Comparison of ENCODE assay signal across 1 cellular context in the genomic region with DNA sequence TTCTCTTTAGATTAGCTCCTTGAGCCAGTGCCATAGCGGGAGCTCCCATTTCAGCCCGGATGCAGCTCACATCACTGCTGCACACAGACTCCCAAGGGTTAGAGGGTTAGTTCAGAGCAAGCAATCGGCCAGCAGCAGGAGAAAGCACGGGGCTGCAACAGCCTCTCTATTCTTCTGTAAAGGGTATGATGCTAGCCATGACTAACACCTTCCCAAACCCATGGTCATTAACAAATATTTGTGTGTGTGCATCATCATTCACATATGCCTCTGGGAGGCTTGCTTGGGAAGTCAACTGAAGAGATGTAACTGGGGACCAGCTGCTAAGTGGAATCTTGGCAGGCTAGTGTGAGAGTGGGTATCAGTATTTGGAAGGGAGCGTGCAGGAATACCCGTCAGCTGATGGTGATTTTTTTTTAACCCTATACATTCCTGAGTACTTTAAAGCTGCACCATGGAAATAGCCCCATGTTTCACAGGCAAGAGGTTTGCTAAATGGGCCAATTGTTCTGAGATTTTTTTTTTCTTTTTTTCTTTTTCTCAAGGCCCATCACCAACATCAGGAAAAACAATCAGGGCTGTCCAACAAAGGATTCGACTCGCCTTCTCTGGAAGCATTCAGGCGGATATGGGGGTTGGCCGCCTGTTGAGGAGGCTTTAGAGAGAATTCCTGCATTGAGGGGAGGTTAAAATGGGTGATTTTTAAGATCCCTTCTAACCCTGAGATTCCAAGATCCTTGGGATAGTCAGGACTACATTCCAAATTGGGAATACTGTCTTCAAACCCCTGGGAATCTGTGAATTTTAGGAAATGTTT.
TF ChIP-seq lines count a peak whose summit lies in the region.

No MANE protein-coding gene starts in this region.

TF ChIP-seq in HEK293, 187 proteins besides CTCF, POLR2A, EP300 and RAD21 (continued from another document):
- TF ChIP-seq, protein P1, sequence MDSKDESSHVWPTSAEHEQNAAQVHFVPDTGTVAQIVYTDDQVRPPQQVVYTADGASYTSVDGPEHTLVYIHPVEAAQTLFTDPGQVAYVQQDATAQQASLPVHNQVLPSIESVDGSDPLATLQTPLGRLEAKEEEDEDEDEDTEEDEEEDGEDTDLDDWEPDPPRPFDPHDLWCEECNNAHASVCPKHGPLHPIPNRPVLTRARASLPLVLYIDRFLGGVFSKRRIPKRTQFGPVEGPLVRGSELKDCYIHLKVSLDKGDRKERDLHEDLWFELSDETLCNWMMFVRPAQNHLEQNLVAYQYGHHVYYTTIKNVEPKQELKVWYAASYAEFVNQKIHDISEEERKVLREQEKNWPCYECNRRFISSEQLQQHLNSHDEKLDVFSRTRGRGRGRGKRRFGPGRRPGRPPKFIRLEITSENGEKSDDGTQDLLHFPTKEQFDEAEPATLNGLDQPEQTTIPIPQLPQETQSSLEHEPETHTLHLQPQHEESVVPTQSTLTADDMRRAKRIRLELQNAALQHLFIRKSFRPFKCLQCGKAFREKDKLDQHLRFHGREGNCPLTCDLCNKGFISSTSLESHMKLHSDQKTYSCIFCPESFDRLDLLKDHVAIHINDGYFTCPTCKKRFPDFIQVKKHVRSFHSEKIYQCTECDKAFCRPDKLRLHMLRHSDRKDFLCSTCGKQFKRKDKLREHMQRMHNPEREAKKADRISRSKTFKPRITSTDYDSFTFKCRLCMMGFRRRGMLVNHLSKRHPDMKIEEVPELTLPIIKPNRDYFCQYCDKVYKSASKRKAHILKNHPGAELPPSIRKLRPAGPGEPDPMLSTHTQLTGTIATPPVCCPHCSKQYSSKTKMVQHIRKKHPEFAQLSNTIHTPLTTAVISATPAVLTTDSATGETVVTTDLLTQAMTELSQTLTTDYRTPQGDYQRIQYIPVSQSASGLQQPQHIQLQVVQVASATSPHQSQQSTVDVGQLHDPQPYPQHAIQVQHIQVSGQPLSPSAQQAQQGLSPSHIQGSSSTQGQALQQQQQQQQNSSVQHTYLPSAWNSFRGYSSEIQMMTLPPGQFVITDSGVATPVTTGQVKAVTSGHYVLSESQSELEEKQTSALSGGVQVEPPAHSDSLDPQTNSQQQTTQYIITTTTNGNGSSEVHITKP (tag by site-specific recombination; IDR thresholded peaks at IDR 0.05): peak; percentile 49
- TF ChIP-seq ZNF561 (tag by site-specific recombination; IDR thresholded peaks at IDR 0.05; ENCODE audit: borderline replicate concordance) (no peak), ZNF660 (tag by site-specific recombination; IDR thresholded peaks at IDR 0.05) (peak; percentile 96), ZNF473 (tag by site-specific recombination; IDR thresholded peaks at IDR 0.05) (no peak), ZNF433 (tag by site-specific recombination; IDR thresholded peaks at IDR 0.05; ENCODE audit: low read depth) (no peak), ZBTB48 (tag by site-specific recombination; IDR thresholded peaks at IDR 0.05) (peak; percentile 40; the same call in 1 of the 2 replicates), ZNF629 (tag by site-specific recombination; IDR thresholded peaks at IDR 0.05) (peak; percentile 91), ZNF843 (tag by site-specific recombination; IDR thresholded peaks at IDR 0.05) (no peak), ZBTB17 (tag by site-specific recombination; IDR thresholded peaks at IDR 0.05) (peak; percentile 91), ZNF549 (tag by site-specific recombination; IDR thresholded peaks at IDR 0.05) (peak; percentile 84), ZNF404 (tag by site-specific recombination; IDR thresholded peaks at IDR 0.05) (no peak), ZNF266 (tag by site-specific recombination; IDR thresholded peaks at IDR 0.05; ENCODE audit: low read depth) (no peak), ZNF514 (tag by site-specific recombination; IDR thresholded peaks at IDR 0.05) (no peak), SCRT2 (tag by site-specific recombination; IDR thresholded peaks at IDR 0.05) (peak; percentile 51; the same call in 1 of the 2 replicates), ZNF423 (tag by site-specific recombination; IDR thresholded peaks at IDR 0.05) (no peak), KLF10 (tag by site-specific recombination; IDR thresholded peaks at IDR 0.05) (peak; percentile 43; the same call in 1 of the 2 replicates), ZNF621 (tag by site-specific recombination; IDR thresholded peaks at IDR 0.05) (no peak), ZSCAN23 (tag by site-specific recombination; IDR thresholded peaks at IDR 0.05) (no peak), ZNF558 (tag by site-specific recombination; IDR thresholded peaks at IDR 0.05) (0 out of 2 replicates have a peak, but pooled peaks have one; percentile 48), ZNF10 (tag by site-specific recombination; IDR thresholded peaks at IDR 0.05) (no peak), ZNF146 (tag by site-specific recombination; IDR thresholded peaks at IDR 0.05) (no peak), ZNF600 (tag by site-specific recombination; IDR thresholded peaks at IDR 0.05) (peak; percentile 62), ZNF501 (tag by site-specific recombination; IDR thresholded peaks at IDR 0.05) (0 out of 2 replicates have a peak, but pooled peaks have one; percentile 41), KLF8 (tag by site-specific recombination; IDR thresholded peaks at IDR 0.05) (peak; percentile 53), ZBTB20 (tag by site-specific recombination; IDR thresholded peaks at IDR 0.05) (peak; percentile 34; the same call in 1 of the 2 replicates), ZNF324 (tag by site-specific recombination; IDR thresholded peaks at IDR 0.05) (peak; percentile 69; the same call in 1 of the 2 replicates), GLIS1 (tag by site-specific recombination; IDR thresholded peaks at IDR 0.05) (peak; percentile 50; the same call in 1 of the 2 replicates)
- TF ChIP-seq, protein P2, sequence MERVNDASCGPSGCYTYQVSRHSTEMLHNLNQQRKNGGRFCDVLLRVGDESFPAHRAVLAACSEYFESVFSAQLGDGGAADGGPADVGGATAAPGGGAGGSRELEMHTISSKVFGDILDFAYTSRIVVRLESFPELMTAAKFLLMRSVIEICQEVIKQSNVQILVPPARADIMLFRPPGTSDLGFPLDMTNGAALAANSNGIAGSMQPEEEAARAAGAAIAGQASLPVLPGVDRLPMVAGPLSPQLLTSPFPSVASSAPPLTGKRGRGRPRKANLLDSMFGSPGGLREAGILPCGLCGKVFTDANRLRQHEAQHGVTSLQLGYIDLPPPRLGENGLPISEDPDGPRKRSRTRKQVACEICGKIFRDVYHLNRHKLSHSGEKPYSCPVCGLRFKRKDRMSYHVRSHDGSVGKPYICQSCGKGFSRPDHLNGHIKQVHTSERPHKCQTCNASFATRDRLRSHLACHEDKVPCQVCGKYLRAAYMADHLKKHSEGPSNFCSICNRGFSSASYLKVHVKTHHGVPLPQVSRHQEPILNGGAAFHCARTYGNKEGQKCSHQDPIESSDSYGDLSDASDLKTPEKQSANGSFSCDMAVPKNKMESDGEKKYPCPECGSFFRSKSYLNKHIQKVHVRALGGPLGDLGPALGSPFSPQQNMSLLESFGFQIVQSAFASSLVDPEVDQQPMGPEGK (tag by site-specific recombination; IDR thresholded peaks at IDR 0.05): peak; percentile 23; the same call in 1 of the 2 replicates
- TF ChIP-seq, protein P3, sequence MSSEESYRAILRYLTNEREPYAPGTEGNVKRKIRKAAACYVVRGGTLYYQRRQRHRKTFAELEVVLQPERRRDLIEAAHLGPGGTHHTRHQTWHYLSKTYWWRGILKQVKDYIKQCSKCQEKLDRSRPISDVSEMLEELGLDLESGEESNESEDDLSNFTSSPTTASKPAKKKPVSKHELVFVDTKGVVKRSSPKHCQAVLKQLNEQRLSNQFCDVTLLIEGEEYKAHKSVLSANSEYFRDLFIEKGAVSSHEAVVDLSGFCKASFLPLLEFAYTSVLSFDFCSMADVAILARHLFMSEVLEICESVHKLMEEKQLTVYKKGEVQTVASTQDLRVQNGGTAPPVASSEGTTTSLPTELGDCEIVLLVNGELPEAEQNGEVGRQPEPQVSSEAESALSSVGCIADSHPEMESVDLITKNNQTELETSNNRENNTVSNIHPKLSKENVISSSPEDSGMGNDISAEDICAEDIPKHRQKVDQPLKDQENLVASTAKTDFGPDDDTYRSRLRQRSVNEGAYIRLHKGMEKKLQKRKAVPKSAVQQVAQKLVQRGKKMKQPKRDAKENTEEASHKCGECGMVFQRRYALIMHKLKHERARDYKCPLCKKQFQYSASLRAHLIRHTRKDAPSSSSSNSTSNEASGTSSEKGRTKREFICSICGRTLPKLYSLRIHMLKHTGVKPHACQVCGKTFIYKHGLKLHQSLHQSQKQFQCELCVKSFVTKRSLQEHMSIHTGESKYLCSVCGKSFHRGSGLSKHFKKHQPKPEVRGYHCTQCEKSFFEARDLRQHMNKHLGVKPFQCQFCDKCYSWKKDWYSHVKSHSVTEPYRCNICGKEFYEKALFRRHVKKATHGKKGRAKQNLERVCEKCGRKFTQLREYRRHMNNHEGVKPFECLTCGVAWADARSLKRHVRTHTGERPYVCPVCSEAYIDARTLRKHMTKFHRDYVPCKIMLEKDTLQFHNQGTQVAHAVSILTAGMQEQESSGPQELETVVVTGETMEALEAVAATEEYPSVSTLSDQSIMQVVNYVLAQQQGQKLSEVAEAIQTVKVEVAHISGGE (tag by site-specific recombination; conservative IDR thresholded peaks at IDR 0.05; ENCODE audit: low read depth): peak; percentile 57; the same call in 1 of the 2 replicates
- TF ChIP-seq, protein P4, sequence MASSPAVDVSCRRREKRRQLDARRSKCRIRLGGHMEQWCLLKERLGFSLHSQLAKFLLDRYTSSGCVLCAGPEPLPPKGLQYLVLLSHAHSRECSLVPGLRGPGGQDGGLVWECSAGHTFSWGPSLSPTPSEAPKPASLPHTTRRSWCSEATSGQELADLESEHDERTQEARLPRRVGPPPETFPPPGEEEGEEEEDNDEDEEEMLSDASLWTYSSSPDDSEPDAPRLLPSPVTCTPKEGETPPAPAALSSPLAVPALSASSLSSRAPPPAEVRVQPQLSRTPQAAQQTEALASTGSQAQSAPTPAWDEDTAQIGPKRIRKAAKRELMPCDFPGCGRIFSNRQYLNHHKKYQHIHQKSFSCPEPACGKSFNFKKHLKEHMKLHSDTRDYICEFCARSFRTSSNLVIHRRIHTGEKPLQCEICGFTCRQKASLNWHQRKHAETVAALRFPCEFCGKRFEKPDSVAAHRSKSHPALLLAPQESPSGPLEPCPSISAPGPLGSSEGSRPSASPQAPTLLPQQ (tag by site-specific recombination; IDR thresholded peaks at IDR 0.05): peak; percentile 70; the same call in 1 of the 2 replicates
- TF ChIP-seq, protein P5, sequence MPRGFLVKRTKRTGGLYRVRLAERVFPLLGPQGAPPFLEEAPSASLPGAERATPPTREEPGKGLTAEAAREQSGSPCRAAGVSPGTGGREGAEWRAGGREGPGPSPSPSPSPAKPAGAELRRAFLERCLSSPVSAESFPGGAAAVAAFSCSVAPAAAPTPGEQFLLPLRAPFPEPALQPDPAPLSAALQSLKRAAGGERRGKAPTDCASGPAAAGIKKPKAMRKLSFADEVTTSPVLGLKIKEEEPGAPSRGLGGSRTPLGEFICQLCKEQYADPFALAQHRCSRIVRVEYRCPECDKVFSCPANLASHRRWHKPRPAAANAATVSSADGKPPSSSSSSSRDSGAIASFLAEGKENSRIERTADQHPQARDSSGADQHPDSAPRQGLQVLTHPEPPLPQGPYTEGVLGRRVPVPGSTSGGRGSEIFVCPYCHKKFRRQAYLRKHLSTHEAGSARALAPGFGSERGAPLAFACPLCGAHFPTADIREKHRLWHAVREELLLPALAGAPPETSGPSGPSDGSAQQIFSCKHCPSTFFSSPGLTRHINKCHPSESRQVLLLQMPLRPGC (tag by site-specific recombination; IDR thresholded peaks at IDR 0.05): peak; percentile 88
- TF ChIP-seq, protein P6, sequence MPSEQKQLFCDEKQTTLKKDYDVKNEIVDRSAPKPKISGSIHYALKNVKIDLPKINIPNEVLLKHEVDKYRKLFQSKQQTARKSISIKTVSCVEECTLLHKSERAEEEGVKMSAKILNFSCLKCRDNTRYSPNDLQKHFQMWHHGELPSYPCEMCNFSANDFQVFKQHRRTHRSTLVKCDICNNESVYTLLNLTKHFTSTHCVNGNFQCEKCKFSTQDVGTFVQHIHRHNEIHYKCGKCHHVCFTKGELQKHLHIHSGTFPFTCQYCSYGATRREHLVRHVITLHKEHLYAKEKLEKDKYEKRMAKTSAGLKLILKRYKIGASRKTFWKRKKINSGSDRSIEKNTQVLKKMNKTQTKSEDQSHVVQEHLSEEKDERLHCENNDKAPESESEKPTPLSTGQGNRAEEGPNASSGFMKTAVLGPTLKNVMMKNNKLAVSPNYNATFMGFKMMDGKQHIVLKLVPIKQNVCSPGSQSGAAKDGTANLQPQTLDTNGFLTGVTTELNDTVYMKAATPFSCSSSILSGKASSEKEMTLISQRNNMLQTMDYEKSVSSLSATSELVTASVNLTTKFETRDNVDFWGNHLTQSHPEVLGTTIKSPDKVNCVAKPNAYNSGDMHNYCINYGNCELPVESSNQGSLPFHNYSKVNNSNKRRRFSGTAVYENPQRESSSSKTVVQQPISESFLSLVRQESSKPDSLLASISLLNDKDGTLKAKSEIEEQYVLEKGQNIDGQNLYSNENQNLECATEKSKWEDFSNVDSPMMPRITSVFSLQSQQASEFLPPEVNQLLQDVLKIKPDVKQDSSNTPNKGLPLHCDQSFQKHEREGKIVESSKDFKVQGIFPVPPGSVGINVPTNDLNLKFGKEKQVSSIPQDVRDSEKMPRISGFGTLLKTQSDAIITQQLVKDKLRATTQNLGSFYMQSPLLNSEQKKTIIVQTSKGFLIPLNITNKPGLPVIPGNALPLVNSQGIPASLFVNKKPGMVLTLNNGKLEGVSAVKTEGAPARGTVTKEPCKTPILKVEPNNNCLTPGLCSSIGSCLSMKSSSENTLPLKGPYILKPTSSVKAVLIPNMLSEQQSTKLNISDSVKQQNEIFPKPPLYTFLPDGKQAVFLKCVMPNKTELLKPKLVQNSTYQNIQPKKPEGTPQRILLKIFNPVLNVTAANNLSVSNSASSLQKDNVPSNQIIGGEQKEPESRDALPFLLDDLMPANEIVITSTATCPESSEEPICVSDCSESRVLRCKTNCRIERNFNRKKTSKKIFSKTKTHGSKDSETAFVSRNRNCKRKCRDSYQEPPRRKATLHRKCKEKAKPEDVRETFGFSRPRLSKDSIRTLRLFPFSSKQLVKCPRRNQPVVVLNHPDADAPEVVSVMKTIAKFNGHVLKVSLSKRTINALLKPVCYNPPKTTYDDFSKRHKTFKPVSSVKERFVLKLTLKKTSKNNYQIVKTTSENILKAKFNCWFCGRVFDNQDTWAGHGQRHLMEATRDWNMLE (tag by site-specific recombination; conservative IDR thresholded peaks at IDR 0.05; ENCODE audit: low read depth): peak; percentile 28; the same call in 1 of the 2 replicates
